In the genomic region with DNA sequence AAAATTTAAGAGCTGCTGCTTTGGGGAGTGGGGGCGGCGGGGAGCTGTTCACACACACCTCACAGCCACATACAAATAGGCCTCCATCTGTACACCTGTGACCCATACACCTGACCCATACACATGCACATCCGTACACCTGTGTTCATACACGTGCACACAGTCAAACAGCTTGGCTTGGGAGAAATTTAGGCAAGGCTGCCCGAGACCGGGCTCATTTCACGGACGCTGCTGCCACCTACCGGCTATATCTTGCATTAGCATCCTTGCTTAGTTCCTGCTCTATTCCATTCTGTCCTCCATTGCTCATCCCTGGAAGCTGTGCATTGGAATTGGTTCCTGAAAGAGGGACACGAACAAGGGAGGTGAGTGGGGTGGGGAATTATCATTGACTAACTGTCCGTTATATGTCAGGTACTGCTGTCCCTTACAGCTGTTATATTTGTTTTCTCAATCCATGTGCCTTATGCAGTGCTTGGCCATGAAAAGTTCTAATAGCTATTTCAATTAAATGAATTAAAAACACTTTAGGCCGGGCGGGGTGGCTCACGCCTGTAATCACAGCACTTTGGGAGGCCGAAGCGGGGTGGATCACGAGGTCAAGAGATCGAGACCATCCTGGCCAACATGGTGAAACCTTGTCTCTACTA, we compare ENCODE assay signal across 8 cellular contexts. TPM values are rescaled to one million over a fixed set of nuclear protein-coding genes. Genes with fewer than 3 reads are reported as not detected.
DNase-seq lines count a peak whose midpoint lies in the region; ATAC-seq and TF ChIP-seq lines count a peak whose summit lies in the region.

No MANE protein-coding gene starts in this region.

- H3K9me3 ChIP-seq in right atrium auricular region (no peaks in the 10 kb centered on the region), sigmoid colon (no peaks in the 10 kb centered on the region)

- H3K36me3 ChIP-seq in right atrium auricular region (no peaks in the 10 kb centered on the region), sigmoid colon (no peaks in the 10 kb centered on the region)

- TF ChIP-seq EP300 in sigmoid colon (IDR thresholded peaks at IDR 0.05): no peak

- DNase-seq in ACHN (peak; percentile 67), NCI-H1694 (lab: John Stamatoyannopoulos, UW) (peak; percentile 64), T-helper 2 cell (peak; percentile 42 to 69 (median 55)), amniotic stem cell (lab: John Stamatoyannopoulos, UW) (peak; percentile 11), right atrium auricular region (ENCODE audit: low spot score) (peak; percentile 78), sigmoid colon (peak; percentile 84)

- WGBS in sigmoid colon, 2 donors: 18 to 27% methylated on average over 18 of the region's 18 CpGs

- H3K27me3 ChIP-seq in right atrium auricular region (no peaks in the 10 kb centered on the region), sigmoid colon (no peaks in the 10 kb centered on the region)

- TF ChIP-seq CTCF in right atrium auricular region (IDR thresholded peaks at IDR 0.05) (peak; percentile 81 to 94), sigmoid colon (IDR thresholded peaks at IDR 0.05) (peak; percentile 80 to 91 (median 86))

- H3K4me3 ChIP-seq in right atrium auricular region (no peak overlapping the region), sigmoid colon (no peak overlapping the region)

- no peaks in the 10 kb centered on the region for H3K4me1 ChIP-seq in right atrium auricular region
- H3K4me1 ChIP-seq in sigmoid colon: peaks cover 0 to 5% (median 2%) of the 10 kb centered on the region in 4 donors

- in situ Hi-C loops in ACHN (cut with HindIII; ENCODE audit: low pct_ligation_motif_present, low pct_unique_long_range_greater_than_20kb, low sequenced_read_pairs): no loop called here

- TF ChIP-seq POLR2A in sigmoid colon (IDR thresholded peaks at IDR 0.05): no peak

- H3K27ac ChIP-seq in right atrium auricular region (no peak overlapping the region), sigmoid colon (no peak overlapping the region)

- ATAC-seq in GM18907 (IDR thresholded peaks at IDR 0.05; ENCODE audit: unreplicated experiment): peak; percentile 64
- no peak for ATAC-seq in HG03442 (IDR thresholded peaks at IDR 0.05; ENCODE audit: unreplicated experiment)

- intact Hi-C loops in sigmoid colon (cut with DNase I): loop anchor here (1.0 to 5.0 kb wide), 4 partner anchors 92 to 520 kb away; a partner anchor contains a TSS

RNA-seq across cellular contexts. Expression of a gene that starts 37.1 kb away (rescaled TPM):
- total RNA-seq in right atrium auricular region (10 to 100 TPM; 19.1 to 25.4 TPM), sigmoid colon (10 to 100 TPM; 23.2 to 33.4 (median 27.4) TPM)
- polyA plus RNA-seq in sigmoid colon: 10 to 100 TPM; 13.2 to 35.1 (median 23.1) TPM

Comparison
In these comparisons a context has a peak if more than half of its experiments do, and no peak if none do; other contexts are left out.
1. DNase-seq: peak in every context shown above with its lines; median percentile 84 in sigmoid colon; 78 in right atrium auricular region; 67 in ACHN; 64 in NCI-H1694; 55 in T-helper 2 cell; 11 in amniotic stem cell.